12 cellular contexts compared by ENCODE assay signal in genomic region chr6:155117266-155117665, GRCh38.
DNase-seq lines count a peak whose midpoint lies in the region; ATAC-seq and TF ChIP-seq lines count a peak whose summit lies in the region.
"Had no signal": no experiment of that assay in that cellular context is flagged by ENCODE, and none has a peak within 500 bp of the region (broad histone marks: within the 10 kb centered on the region; RNA-seq: fewer than 3 reads in every experiment).

No MANE protein-coding gene starts in this region.

- no peaks in the 10 kb centered on the region for H3K27me3 ChIP-seq in PC-3 (ENCODE audit: low read length)
- H3K27me3 ChIP-seq in trophoblast cell (ENCODE audit: insufficient read depth, low read length), result no peaks in the 10 kb centered on the region
- no peaks in the 10 kb centered on the region for H3K27me3 ChIP-seq in left ventricle myocardium inferior (ENCODE audit: low read depth)
- H3K27me3 ChIP-seq: hepatocyte, thyroid gland had no signal

- H2BK5ac ChIP-seq in trophoblast cell (ENCODE audit: low read depth, low read length, poor library complexity), result no peak overlapping the region

- H2AFZ ChIP-seq in PC-3 (ENCODE audit: low read length) (no peak overlapping the region), trophoblast cell (ENCODE audit: insufficient read depth, low read length, poor library complexity) (no peak overlapping the region)
- H2AFZ ChIP-seq: hepatocyte had no signal

- H4K91ac ChIP-seq in trophoblast cell (ENCODE audit: low read depth, low read length), result no peak overlapping the region

- H2BK12ac ChIP-seq in trophoblast cell (ENCODE audit: low read length), result no peak overlapping the region

- H3F3A ChIP-seq in PC-3 (ENCODE audit: low read length, unreplicated experiment), result no peaks in the 10 kb centered on the region

- no peak overlapping the region for H4K12ac ChIP-seq in trophoblast cell (ENCODE audit: low read depth, low read length)

- ATAC-seq in PC-3, result no peak
- ATAC-seq in GM18498 (IDR thresholded peaks at IDR 0.05; ENCODE audit: unreplicated experiment), result no peak

- CTCF ChIA-PET in PC-3 (lab: Charles Lee), result no interaction called here

- peaks cover 6% of the 10 kb centered on the region for H3K79me1 ChIP-seq in trophoblast cell (ENCODE audit: low read length)

- DNase-seq in GM04504 (ENCODE audit: low read depth), result peak; percentile 75
- DNase-seq in PC-3, result peak; percentile 39
- DNase-seq in dedifferentiated amniotic fluid mesenchymal stem cell (ENCODE audit: extremely low spot score), result peak; percentile 86
- DNase-seq in trophoblast cell, result peak; percentile 67 to 90
- no peak for DNase-seq in NCI-H1105 treated with DMSO at 0.1 percent for 48 hours (lab: John Stamatoyannopoulos, UW)
- no peak for DNase-seq in left ventricle myocardium inferior
- DNase-seq: mammary epithelial cell, nucleus accumbens, thyroid gland had no signal

- TF ChIP-seq CTCF in PC-3 (conservative IDR thresholded peaks at IDR 0.05; ENCODE audit: low read depth, low read length) (no peak), left ventricle myocardium inferior (IDR thresholded peaks at IDR 0.05; ENCODE audit: borderline replicate concordance) (no peak)

- H3K9me2 ChIP-seq in PC-3 (replicated peaks; ENCODE audit: low read length), result no peaks in the 10 kb centered on the region

- no peak overlapping the region for H3K4me3 ChIP-seq in PC-3 (ENCODE audit: low read length)
- no peak overlapping the region for H3K4me3 ChIP-seq in trophoblast cell (ENCODE audit: low read depth, low read length)
- H3K4me3 ChIP-seq in left ventricle myocardium inferior, result no peak overlapping the region
- H3K4me3 ChIP-seq: hepatocyte, thyroid gland had no signal

- H3K9ac ChIP-seq in PC-3 (ENCODE audit: low read length) (no peak overlapping the region), trophoblast cell (ENCODE audit: low read length) (no peak overlapping the region)

- H3K27ac ChIP-seq in PC-3 (ENCODE audit: low read length) (no peak overlapping the region), trophoblast cell (ENCODE audit: low read depth, low read length) (no peak overlapping the region), left ventricle myocardium inferior (replicated peaks) (no peak overlapping the region)
- H3K27ac ChIP-seq: hepatocyte, HL-60, thyroid gland had no signal

- H3K79me2 ChIP-seq in PC-3 (ENCODE audit: low read length) (no peaks in the 10 kb centered on the region), trophoblast cell (ENCODE audit: control insufficient read depth, insufficient read depth, low read length, poor library complexity) (no peaks in the 10 kb centered on the region)
- H3K79me2 ChIP-seq: hepatocyte had no signal

- no peaks in the 10 kb centered on the region for H4K20me1 ChIP-seq in PC-3 (ENCODE audit: low read length)

- no peak overlapping the region for H4K8ac ChIP-seq in trophoblast cell (ENCODE audit: low read depth, low read length)

- BruUV-seq in PC-3 (replicated peaks; lab: Mats Ljungman, UMichigan), result no TSS peak

- intact Hi-C loops in PC-3 (cut with micrococcal nuclease), result no loop called here
- intact Hi-C loops in left ventricle myocardium inferior (cut with micrococcal nuclease), result no loop called here

- no peak overlapping the region for H2AK5ac ChIP-seq in trophoblast cell (ENCODE audit: low read length)

- POLR2A ChIA-PET in PC-3 (lab: Charles Lee; ENCODE audit: unreplicated experiment), result no interaction called here

- H3K4me2 ChIP-seq in PC-3 (ENCODE audit: low read length) (no peak overlapping the region), trophoblast cell (ENCODE audit: low read length) (no peak overlapping the region)
- H3K4me2 ChIP-seq: hepatocyte had no signal

- H3K4ac ChIP-seq in trophoblast cell (ENCODE audit: low read depth, low read length), result no peak overlapping the region

- H3K18ac ChIP-seq in trophoblast cell (ENCODE audit: low read length), result no peak overlapping the region

- H3K9me3 ChIP-seq in PC-3 (ENCODE audit: low read length) (no peaks in the 10 kb centered on the region), trophoblast cell (ENCODE audit: insufficient read depth, low read depth, low read length) (no peaks in the 10 kb centered on the region), left ventricle myocardium inferior (replicated peaks) (no peaks in the 10 kb centered on the region)
- H3K9me3 ChIP-seq: thyroid gland had no signal

- no peaks in the 10 kb centered on the region for H3K36me3 ChIP-seq in PC-3 (ENCODE audit: low read depth, low read length)
- H3K36me3 ChIP-seq in trophoblast cell (ENCODE audit: control insufficient read depth in 1 of 2, insufficient read depth in 2 of 2, low read length in 2 of 2), result no peaks in the 10 kb centered on the region
- no peaks in the 10 kb centered on the region for H3K36me3 ChIP-seq in left ventricle myocardium inferior
- H3K36me3 ChIP-seq: thyroid gland had no signal

- H3K23ac ChIP-seq in trophoblast cell (ENCODE audit: low read length), result no peak overlapping the region

- H3K14ac ChIP-seq in trophoblast cell (ENCODE audit: low read length), result no peak overlapping the region

- H2BK120ac ChIP-seq in trophoblast cell (ENCODE audit: insufficient read depth, low read length, poor library complexity), result no peak overlapping the region

- H3K4me1 ChIP-seq in PC-3 (ENCODE audit: insufficient read depth, low read length), result no peaks in the 10 kb centered on the region
- H3K4me1 ChIP-seq in trophoblast cell (ENCODE audit: control insufficient read depth in 1 of 2, insufficient read depth in 2 of 2, low read length in 2 of 2), result peaks cover 13 to 15% of the 10 kb centered on the region in 2 experiments
- peaks cover 7% of the 10 kb centered on the region for H3K4me1 ChIP-seq in left ventricle myocardium inferior
- H3K4me1 ChIP-seq: thyroid gland had no signal

- no CpG with 5 or more reads among the region's 14 CpGs for WGBS in trophoblast cell (ENCODE audit: extremely low coverage, insufficient coverage, insufficient read length)

Comparison
In these comparisons a context has a peak if more than half of its experiments do, and no peak if none do; other contexts are left out.
1. DNase-seq: peak in GM04504 (single experiment), PC-3 (single experiment), dedifferentiated amniotic fluid mesenchymal stem cell (single experiment) and trophoblast cell (2 of 2); none in NCI-H1105 treated with DMSO at 0.1 percent for 48 hours (single experiment) and left ventricle myocardium inferior (single experiment).